26 cellular contexts compared by ENCODE assay signal in the genomic region with DNA sequence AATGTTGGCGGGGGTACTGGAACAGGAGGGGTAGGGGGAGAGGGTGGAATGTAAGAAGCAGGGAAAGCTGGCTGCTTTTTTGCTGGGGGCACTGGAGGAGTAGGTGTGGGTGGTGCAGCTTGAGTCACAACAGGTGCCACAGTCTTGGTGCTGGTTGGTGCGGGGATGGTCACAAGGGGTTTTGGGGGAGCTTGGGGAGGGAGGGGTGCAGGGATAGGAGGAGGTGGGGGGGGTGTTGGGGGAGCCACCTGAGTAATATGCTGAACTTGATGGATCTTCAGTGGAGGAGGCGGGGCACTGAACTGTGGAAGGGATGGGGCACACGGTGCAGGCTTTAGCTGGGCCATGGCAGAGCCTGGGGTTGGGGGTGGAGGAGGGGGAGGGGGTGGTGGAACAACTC.
"Had no signal": no experiment of that assay in that cellular context is flagged by ENCODE, and none has a peak within 500 bp of the region (broad histone marks: within the 10 kb centered on the region; RNA-seq: fewer than 3 reads in every experiment).

No MANE protein-coding gene starts in this region.

- DNase-seq: kidney glomerular epithelial cell; left cardiac atrium; left lung; lower lobe of right lung; mammary epithelial cell; mesenchymal stem cell; naive thymus-derived CD8-positive, alpha-beta T cell; ovary; retina; right cardiac atrium; stimulated activated CD4-positive, alpha-beta T cell treated with anti-CD3 and anti-CD28 coated beads, Interleukin-12 subunit alpha, Interleukin-12 subunit beta, amount 100 ng/mL, for 4 hours; stimulated activated CD4-positive, alpha-beta T cell treated with anti-CD3 and anti-CD28 coated beads, Interleukin-15, amount 100 ng/mL, for 24 hours; stimulated activated CD4-positive, alpha-beta T cell treated with anti-CD3 and anti-CD28 coated beads, Interleukin-2, amount 100 ng/mL, for 24 hours; stimulated activated CD4-positive, alpha-beta T cell treated with anti-CD3 and anti-CD28 coated beads, Interleukin-4, amount 100 ng/mL, for 1 hour; stimulated activated naive CD4-positive, alpha-beta T cell; tibial artery; trophoblast cell; upper lobe of right lung had no signal

- ATAC-seq: left cardiac atrium; left lung; lower lobe of right lung; naive thymus-derived CD8-positive, alpha-beta T cell; sciatic nerve; upper lobe of right lung had no signal

- H3K4me1 Mint-ChIP-seq: naive thymus-derived CD8-positive, alpha-beta T cell had no signal

- H3K9me3 Mint-ChIP-seq: naive thymus-derived CD8-positive, alpha-beta T cell; nephron; neural progenitor cell; stimulated activated naive CD8-positive, alpha-beta T cell treated with anti-CD3 and anti-CD28 coated beads, Interleukin-15, Interleukin-2, amounts not matched to agents 100 ng/mL and 50 ng/mL, for 24 hours had no signal

- H3K27me3 Mint-ChIP-seq: naive thymus-derived CD8-positive, alpha-beta T cell; progenitor cell of endocrine pancreas; stimulated activated naive CD8-positive, alpha-beta T cell treated with anti-CD3 and anti-CD28 coated beads, Interleukin-15, Interleukin-2, amounts not matched to agents 100 ng/mL and 50 ng/mL, for 24 hours had no signal

- H3K4me3 Mint-ChIP-seq: naive thymus-derived CD8-positive, alpha-beta T cell; nephron; neural progenitor cell; stimulated activated naive CD8-positive, alpha-beta T cell treated with anti-CD3 and anti-CD28 coated beads, Interleukin-15, Interleukin-2, amounts not matched to agents 100 ng/mL and 50 ng/mL, for 24 hours had no signal

- H3K27ac Mint-ChIP-seq: stimulated activated naive CD8-positive, alpha-beta T cell treated with anti-CD3 and anti-CD28 coated beads, Interleukin-15, Interleukin-2, amounts not matched to agents 100 ng/mL and 50 ng/mL, for 24 hours had no signal

- H3K9me3 ChIP-seq: left lung, lower lobe of right lung, neutrophil, ovary, suprapubic skin, thoracic aorta, tibial artery, upper lobe of right lung had no signal
